Comparison of ENCODE assay signal across 8 cellular contexts in the genomic region with DNA sequence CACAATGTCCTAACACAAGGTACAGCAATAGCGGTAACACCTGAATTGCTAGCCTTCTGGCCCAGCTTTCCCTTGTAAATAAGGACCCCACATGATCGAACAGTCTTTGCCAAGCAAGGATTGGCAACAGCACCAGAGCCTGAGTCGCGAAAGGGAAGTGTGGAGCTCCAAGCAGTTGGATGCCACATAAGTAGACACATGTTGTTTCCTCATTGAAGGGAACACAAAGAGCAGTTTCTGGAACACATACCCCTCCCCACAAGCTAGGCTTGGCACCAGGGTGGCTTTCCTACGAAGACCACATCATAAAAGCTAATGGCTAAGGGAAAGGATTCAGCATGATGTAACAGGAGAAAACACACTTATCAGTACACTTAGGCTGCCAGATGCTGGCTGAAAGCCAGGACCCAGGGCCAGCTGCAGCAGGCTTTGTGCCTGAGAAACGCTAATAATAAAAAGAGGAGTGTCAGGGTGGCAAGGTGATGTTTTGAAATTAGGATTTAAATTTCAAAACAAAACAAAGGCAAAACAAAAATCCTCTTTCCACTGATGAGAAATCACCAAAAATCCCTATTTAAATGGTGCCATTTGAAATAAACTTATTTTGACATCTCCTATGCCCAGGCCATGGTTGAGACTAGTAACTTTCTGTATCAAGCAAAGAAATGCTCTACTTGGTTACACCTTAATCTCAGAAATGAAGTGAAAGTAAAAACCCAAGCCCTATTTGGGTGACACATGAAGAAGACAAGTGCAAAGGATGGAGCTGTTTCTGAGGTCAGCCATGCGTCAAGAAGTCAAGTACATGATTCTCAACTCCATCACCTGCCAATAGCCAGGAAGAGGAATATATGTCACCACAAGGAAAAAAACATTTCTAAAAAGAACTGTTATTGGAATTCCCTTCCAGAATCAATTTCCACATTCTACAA. TPM values are rescaled to one million over a fixed set of nuclear protein-coding genes. Genes with fewer than 3 reads are reported as not detected.
DNase-seq lines count a peak whose midpoint lies in the region; ATAC-seq, FAIRE-seq and TF ChIP-seq lines count a peak whose summit lies in the region.

No MANE protein-coding gene starts in this region.

- POLR2A ChIA-PET in HEK293T (lab: Yijun Ruan, JAX): interaction anchor here (1.2 to 2.1 kb wide), 3 partner anchors 10 to 114 kb away, joined by 4 to 7 read pairs (median 5); partner anchors contain the start of gene CPLANE2
- POLR2A ChIA-PET in GM12878 (lab: Charles Lee): interaction anchor here (1.0 kb wide), 1 partner anchor 101 kb away, joined by 4 read pairs; no protein-coding TSS in a partner anchor

- H3F3A ChIP-seq in GM23338 (replicated peaks; ENCODE audit: low read depth): peaks cover 4% of the 10 kb centered on the region

- SMC1A ChIA-PET in GM12878 (lab: Charles Lee; ENCODE audit: uncharacterized antibody, unreplicated experiment): interaction anchor here (0.6 to 3.1 kb wide), 9 partner anchors 11 to 274 kb away, joined by 3 to 16 read pairs (median 3); partner anchors contain the start of gene CPLANE2

- H3K4me3 Mint-ChIP-seq in GM23338: no peak overlapping the region

- H3K36me3 Mint-ChIP-seq in GM23338 (ENCODE audit: low read depth): peaks cover 8% of the 10 kb centered on the region; the same call in 2 of the 3 replicates

- TF ChIP-seq EP300 in GM12878 (IDR thresholded peaks at IDR 0.05; ENCODE audit: borderline replicate concordance in 1 of 2, control insufficient read depth in 1 of 2, low read depth in 2 of 2, low read length in 2 of 2): no peak

- H3K9me3 ChIP-seq in GM12878 (replicated peaks; ENCODE audit: control insufficient read depth, insufficient read depth, low read length): no peaks in the 10 kb centered on the region

- no peaks in the 10 kb centered on the region for H3K9me2 ChIP-seq in GM23338 (ENCODE audit: insufficient read depth)

- ATAC-seq in GM12878: peak; percentile 86
- no peak for ATAC-seq in GM23338

- TF ChIP-seq CTCF in GM12878 (IDR thresholded peaks at IDR 0.05 in 2 of 3, conservative IDR thresholded peaks at IDR 0.05 in 1 of 3; ENCODE audit: control insufficient read depth in 2 of 3, extremely low read depth in 1 of 3, insufficient read depth in 1 of 3, low read depth in 3 of 3, low read length in 3 of 3) (no peak), GM23338 (conservative IDR thresholded peaks at IDR 0.05; ENCODE audit: low read depth in 2 of 2) (no peak)

- CTCF ChIA-PET in HEK293T (lab: Yijun Ruan, JAX) (interaction anchor here (0.6 to 1.8 kb wide), 4 partner anchors 42 to 176 kb away, joined by 3 to 7 read pairs (median 6); partner anchors contain the start of gene FAM131C), GM12878 (lab: Yijun Ruan, JAX) (interaction anchor here (1.5 to 3.4 kb wide), 4 partner anchors 62 to 169 kb away, joined by 4 to 27 read pairs (median 14); no protein-coding TSS in a partner anchor)

- no peak overlapping the region for H3K27ac Mint-ChIP-seq in GM23338

- H3K4me2 ChIP-seq in GM12878 (ENCODE audit: control insufficient read depth, insufficient read depth): peak overlapping the region; percentile 57
- no peak overlapping the region for H3K4me2 ChIP-seq in GM23338

- H3K27me3 Mint-ChIP-seq in GM23338 (ENCODE audit: insufficient read depth, low read depth, poor library complexity): no peaks in the 10 kb centered on the region

- RAD21 ChIA-PET in GM12878 (lab: Charles Lee; ENCODE audit: unreplicated experiment): interaction anchor here (1.0 to 1.3 kb wide), 3 partner anchors 104 to 172 kb away, joined by 3 to 4 read pairs (median 3); partner anchors contain the start of gene FBXO42

- H3K9me3 Mint-ChIP-seq in GM23338: no peaks in the 10 kb centered on the region

- H3K4me3 ChIP-seq in GM12878: no peak overlapping the region
- no peak overlapping the region for H3K4me3 ChIP-seq in GM23338

- FAIRE-seq in GM12878 (lab: Jason Lieb, UNC): no peak
- FAIRE-seq in islet of Langerhans (lab: Jason Lieb, UNC): peak; percentile 70

- H2AFZ ChIP-seq in GM12878 (ENCODE audit: control insufficient read depth, low read depth, low read length) (no peak overlapping the region), GM23338 (no peak overlapping the region)

- 0 out of 2 replicates have a peak overlapping the region, but pooled peaks have one; percentile 2 for H3K9ac ChIP-seq in GM12878 (ENCODE audit: control insufficient read depth, insufficient read depth, low read length)

- H3K27me3 ChIP-seq in GM12878 (replicated peaks in 1 of 2; ENCODE audit: control insufficient read depth in 2 of 2, insufficient read depth in 2 of 2, low read length in 1 of 2) (no peaks in the 10 kb centered on the region), GM23338 (ENCODE audit: insufficient read depth) (no peaks in the 10 kb centered on the region)

- no peak for TF ChIP-seq POLR2A in GM12878 (IDR thresholded peaks at IDR 0.05; ENCODE audit: low read depth, low read length)

- no TSS peak for BruUV-seq in GM12878 (replicated peaks; lab: Mats Ljungman, UMichigan)

- in situ Hi-C loops in Caki2 (cut with HindIII; ENCODE audit: low pct_unique_long_range_greater_than_20kb, low sequenced_read_pairs) (no loop called here), GM12878 (cut with MboI) (no loop called here)

- 64% methylated on average over 7 of the region's 7 CpGs for WGBS in GM12878 (ENCODE audit: insufficient coverage, insufficient replicate concordance, low lambda C conversion rate, missing lambda C conversion rate)

- intact Hi-C loops in GM12878 (cut with micrococcal nuclease; ENCODE audit: unreplicated experiment): loop anchor here (5.0 kb wide), 1 partner anchor 113 kb away; no protein-coding TSS in a partner anchor

- H3K27ac ChIP-seq in GM12878 (ENCODE audit: control insufficient read depth, insufficient read depth) (peak overlapping the region; percentile 47), GM23338 (ENCODE audit: low read depth) (no peak overlapping the region)

- peaks cover 2% of the 10 kb centered on the region; the same call in 1 of the 3 replicates for H3K4me1 Mint-ChIP-seq in GM23338

- H3K36me3 ChIP-seq in GM12878 (ENCODE audit: control insufficient read depth in 2 of 2, insufficient read depth in 2 of 2, low read length in 1 of 2): peaks cover 12 to 13% of the 10 kb centered on the region in 2 experiments; a peak in 3 of 4 replicates
- H3K36me3 ChIP-seq in GM23338 (ENCODE audit: insufficient read depth): peaks cover 8% of the 10 kb centered on the region; the same call in 1 of the 2 replicates

- H3K4me1 ChIP-seq in GM12878 (ENCODE audit: control insufficient read depth, insufficient read depth, low read length) (peaks cover 20% of the 10 kb centered on the region), GM23338 (ENCODE audit: insufficient read depth) (no peaks in the 10 kb centered on the region)

- H3K79me2 ChIP-seq in GM12878 (ENCODE audit: control insufficient read depth, insufficient read depth, low read length): no peaks in the 10 kb centered on the region
- no peaks in the 10 kb centered on the region for H3K79me2 ChIP-seq in GM23338 (replicated peaks; ENCODE audit: insufficient read depth)

- H4K20me1 ChIP-seq in GM12878 (ENCODE audit: control insufficient read depth, insufficient read depth): no peaks in the 10 kb centered on the region
- peaks cover 5% of the 10 kb centered on the region for H4K20me1 ChIP-seq in GM23338 (replicated peaks; ENCODE audit: insufficient read depth)

- peak; percentile 40 for DNase-seq in Caki2 (ENCODE audit: low read depth)
- peak; percentile 33 for DNase-seq in HEK293T (ENCODE audit: extremely low spot score)
- DNase-seq in NCI-H460 (ENCODE audit: extremely low read depth, low read depth): peak; percentile 42
- DNase-seq in GM12878 (ENCODE audit: low read depth, low spot score): peak; percentile 23
- peak; percentile 63 for DNase-seq in stromal cell of bone marrow (ENCODE audit: low read depth)
- no peak for DNase-seq in epidermal melanocyte (ENCODE audit: insufficient read length, low spot score)
- no peak for DNase-seq in GM23338 (ENCODE audit: low spot score)

- no peak for TF ChIP-seq RAD21 in GM12878 (IDR thresholded peaks at IDR 0.05; ENCODE audit: insufficient read depth, low read depth, low read length)

RNA-seq across cellular contexts. Expression of gene CPLANE2, which starts 11.9 kb away (rescaled TPM):
- 6.4 and 7.3 TPM in 2 replicates for total RNA-seq in Caki2 (2014; rRNA removed; shearing (Covaris generic); ENCODE audit: low replicate concordance)
- 3.9 and 4.0 TPM in 2 replicates for total RNA-seq in NCI-H460 (2014; rRNA removed; shearing (Covaris generic))
- 6.5 and 10.1 TPM in 2 replicates for polyA plus RNA-seq in NCI-H460 (2014; cell fraction: nucleus; rRNA removed)
- total RNA-seq in GM12878 (2013; cell fraction: nucleolus; rRNA removed): 4.0 and 4.2 TPM in 2 replicates
- 2.6 and 4.5 TPM in 2 replicates for total RNA-seq in GM12878 (2014; rRNA removed)
- total RNA-seq in GM12878 (2014; rRNA removed; fragmentation: Illumina TruSeq; extraction: Trizol): 1.4 and 2.5 TPM in 2 replicates
- total RNA-seq in GM12878 (2021): 4.0 and 4.1 TPM in 2 replicates
- 0.39 TPM for polyA plus RNA-seq in GM12878 (2011; ENCODE audit: low read depth)
- polyA plus RNA-seq in GM12878 (2011; rRNA removed): 0.61 and 1.3 TPM in 2 replicates
- polyA plus RNA-seq in GM12878 (2011; cell fraction: cytosol; rRNA removed): 2.2 and 4.4 TPM in 2 replicates
- polyA plus RNA-seq in GM12878 (2011; cell fraction: nucleus; rRNA removed): 4.3 and 5.5 TPM in 2 replicates
- 3.8 and 4.0 TPM in 2 replicates for polyA plus RNA-seq in GM12878 (2012)
- polyA plus RNA-seq in GM12878 (2014; fragmentation: Illumina TruSeq; extraction: Trizol): 0.11 and 1.2 TPM in 2 replicates
- polyA plus RNA-seq in GM12878 (2014; fragmentation: Nextera tagmentation; extraction: Ambion mirVana): under 1 TPM in 1 of 2 experiments, not detected in 1; 0.09 TPM
- polyA plus RNA-seq in GM12878 (2014; rRNA removed): 1.2 and 3.7 TPM in 2 replicates
- polyA plus RNA-seq in GM12878 (2016; fragmentation: Nextera tagmentation; extraction: Ambion mirVana): 1 to 10 TPM; 2.3 to 2.9 TPM
- 7.0 and 7.2 TPM in 2 replicates for polyA minus RNA-seq in GM12878 (2011; rRNA and poly(A)+ RNA removed)
- polyA minus RNA-seq in GM12878 (2011; cell fraction: cytosol; rRNA and poly(A)+ RNA removed): 0.83 TPM in 1 of 2 replicates, not detected in the other
- polyA minus RNA-seq in GM12878 (2011; cell fraction: nucleus; rRNA and poly(A)+ RNA removed): 3.7 and 4.0 TPM in 2 replicates
- 1.6 and 1.8 TPM in 2 replicates for total RNA-seq in GM23338 (2014; rRNA removed; shearing (Covaris generic))
- polyA plus RNA-seq in GM23338 (2016; fragmentation: Nextera tagmentation; extraction: Ambion mirVana): 0.44 and 1.1 TPM in 2 replicates

RNA-seq across cellular contexts. Expression of gene ARHGEF19, which starts 36.4 kb away (rescaled TPM):
- 26.2 and 26.4 TPM in 2 replicates for total RNA-seq in Caki2 (2014; rRNA removed; shearing (Covaris generic); ENCODE audit: low replicate concordance)
- 6.1 and 6.3 TPM in 2 replicates for total RNA-seq in NCI-H460 (2014; rRNA removed; shearing (Covaris generic))
- 22.1 and 29.6 TPM in 2 replicates for polyA plus RNA-seq in NCI-H460 (2014; cell fraction: nucleus; rRNA removed)
- 2.6 and 8.4 TPM in 2 replicates for total RNA-seq in GM12878 (2013; cell fraction: nucleolus; rRNA removed)
- total RNA-seq in GM12878 (2014; rRNA removed): 0.49 and 0.56 TPM in 2 replicates
- total RNA-seq in GM12878 (2014; rRNA removed; fragmentation: Illumina TruSeq; extraction: Trizol): 0.40 and 0.60 TPM in 2 replicates
- total RNA-seq in GM12878 (2021): 2.0 and 2.5 TPM in 2 replicates
- polyA plus RNA-seq in GM12878 (2011; ENCODE audit: low read depth): 1.9 TPM
- polyA plus RNA-seq in GM12878 (2011; rRNA removed): 1.2 and 1.6 TPM in 2 replicates
- polyA plus RNA-seq in GM12878 (2011; cell fraction: cytosol; rRNA removed): 2.6 and 2.9 TPM in 2 replicates
- 9.1 and 9.5 TPM in 2 replicates for polyA plus RNA-seq in GM12878 (2011; cell fraction: nucleus; rRNA removed)
- polyA plus RNA-seq in GM12878 (2012): 2.4 and 4.4 TPM in 2 replicates
- 0.22 and 0.38 TPM in 2 replicates for polyA plus RNA-seq in GM12878 (2014; fragmentation: Illumina TruSeq; extraction: Trizol)
- under 1 TPM in 1 of 2 experiments, not detected in 1; 0.15 TPM for polyA plus RNA-seq in GM12878 (2014; fragmentation: Nextera tagmentation; extraction: Ambion mirVana)
- 2.2 and 2.9 TPM in 2 replicates for polyA plus RNA-seq in GM12878 (2014; rRNA removed)
- polyA plus RNA-seq in GM12878 (2016; fragmentation: Nextera tagmentation; extraction: Ambion mirVana): 1 to 10 TPM in 1 of 2 experiments, under 1 TPM in 1; 0.67 to 1.2 TPM
- 0.51 and 2.5 TPM in 2 replicates for polyA minus RNA-seq in GM12878 (2011; rRNA and poly(A)+ RNA removed)
- polyA minus RNA-seq in GM12878 (2011; cell fraction: cytosol; rRNA and poly(A)+ RNA removed): 1.7 TPM in 1 of 2 replicates, not detected in the other
- polyA minus RNA-seq in GM12878 (2011; cell fraction: nucleus; rRNA and poly(A)+ RNA removed): 1.6 and 2.1 TPM in 2 replicates
- 37.5 and 46.4 TPM in 2 replicates for total RNA-seq in GM23338 (2014; rRNA removed; shearing (Covaris generic))
- polyA plus RNA-seq in GM23338 (2016; fragmentation: Nextera tagmentation; extraction: Ambion mirVana): 19.5 and 22.5 TPM in 2 replicates

Comparison
In these comparisons a context has a peak if more than half of its experiments do, and no peak if none do; other contexts are left out.
1. DNase-seq: peak in Caki2 (single experiment), HEK293T (single experiment), NCI-H460 (single experiment), GM12878 (single experiment) and stromal cell of bone marrow (single experiment); none in epidermal melanocyte (single experiment) and GM23338 (single experiment).